ENCODE assay signal across 5 cellular contexts in genomic region chr20:16143596-16143995, GRCh38.
"Had no signal": no experiment of that assay in that cellular context is flagged by ENCODE, and none has a peak within 500 bp of the region (broad histone marks: within the 10 kb centered on the region; RNA-seq: fewer than 3 reads in every experiment).

No MANE protein-coding gene starts in this region.

- H2AFZ ChIP-seq: GM23338 had no signal

- H3K4me1 Mint-ChIP-seq: GM23338, H9 had no signal

- H3K4me3 ChIP-seq: GM23338, K562 had no signal

- ATAC-seq: GM23338, K562 had no signal

- H3K27ac Mint-ChIP-seq: GM23338, H9 had no signal

- H3K4me3 Mint-ChIP-seq: GM23338, H9 had no signal

- DNase-seq: H9, HCEC 1CT, IMR-90 had no signal

- H3K4me2 ChIP-seq: GM23338 had no signal
